17 cellular contexts compared by ENCODE assay signal in the genomic region with DNA sequence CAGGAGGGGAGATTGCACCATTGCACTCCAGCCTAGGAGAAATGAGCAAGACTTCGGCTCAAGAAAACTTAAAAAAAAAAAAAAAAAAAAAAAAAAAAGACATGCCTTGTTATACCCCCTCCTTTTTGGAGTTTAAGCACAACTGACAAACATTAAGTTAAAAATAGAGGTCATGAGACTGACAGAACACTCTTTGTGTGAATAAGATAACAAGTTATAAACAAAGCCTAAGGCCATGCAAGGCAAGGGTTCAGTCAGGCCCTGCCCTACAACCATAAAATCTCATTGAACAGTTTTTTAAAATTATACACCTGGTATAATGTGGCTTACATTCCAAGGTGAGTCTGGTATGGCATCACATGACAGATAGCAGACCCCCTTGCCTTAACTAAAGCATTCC. TPM values are rescaled to one million over a fixed set of nuclear protein-coding genes. Genes with fewer than 3 reads are reported as not detected.
A peak's percentile ranks its signal among the peaks of the same experiment; 100 is the strongest.
DNase-seq lines count a peak whose midpoint lies in the region; ATAC-seq, FAIRE-seq and TF ChIP-seq lines count a peak whose summit lies in the region.
"Had no signal": no experiment of that assay in that cellular context is flagged by ENCODE, and none has a peak within 500 bp of the region (broad histone marks: within the 10 kb centered on the region; RNA-seq: fewer than 3 reads in every experiment).

No MANE protein-coding gene starts in this region.

- H3K36me3 ChIP-seq in mammary epithelial cell (ENCODE audit: insufficient read depth, low read length) (no peaks in the 10 kb centered on the region), H1 (ENCODE audit: control insufficient read depth in 2 of 4, insufficient read depth in 4 of 4, low read length in 3 of 4) (no peaks in the 10 kb centered on the region), ascending aorta (no peaks in the 10 kb centered on the region)

- no peak overlapping the region for H3K27ac Mint-ChIP-seq in MCF 10A (ENCODE audit: low read depth, unreplicated experiment)
- H3K27ac Mint-ChIP-seq: CD14-positive monocyte; CD8-positive, alpha-beta T cell had no signal

- H2AK5ac ChIP-seq in H1 (ENCODE audit: low read depth, low read length): no peak overlapping the region

- no peak overlapping the region for H3K4me3 Mint-ChIP-seq in MCF 10A (ENCODE audit: unreplicated experiment)
- H3K4me3 Mint-ChIP-seq: CD14-positive monocyte; CD8-positive, alpha-beta T cell had no signal

- H4K20me1 ChIP-seq in mammary epithelial cell (ENCODE audit: insufficient read depth, low read length) (no peaks in the 10 kb centered on the region), H1 (replicated peaks in 1 of 2; ENCODE audit: control insufficient read depth in 1 of 2, insufficient read depth in 2 of 2, low read length in 2 of 2) (no peaks in the 10 kb centered on the region)

- TF ChIP-seq CTCF in mammary epithelial cell (conservative IDR thresholded peaks at IDR 0.05 in 1 of 2, IDR thresholded peaks at IDR 0.05 in 1 of 2; ENCODE audit: extremely low read depth in 1 of 2, insufficient read depth in 1 of 2, low read depth in 1 of 2, low read length in 2 of 2) (no peak), MCF 10A (IDR thresholded peaks at IDR 0.05; ENCODE audit: unreplicated experiment) (no peak), H1 (IDR thresholded peaks at IDR 0.05; ENCODE audit: control extremely low read depth in 1 of 3, insufficient read depth in 1 of 3, low read depth in 1 of 3, low read length in 3 of 3) (no peak), ascending aorta (IDR thresholded peaks at IDR 0.05) (no peak)

- peaks cover 8% of the 10 kb centered on the region for H3K9me3 Mint-ChIP-seq in MCF 10A (ENCODE audit: unreplicated experiment)
- H3K9me3 Mint-ChIP-seq: CD8-positive, alpha-beta T cell had no signal

- H3K36me3 Mint-ChIP-seq in MCF 10A (ENCODE audit: insufficient read depth, unreplicated experiment): no peaks in the 10 kb centered on the region
- H3K36me3 Mint-ChIP-seq: CD14-positive monocyte; CD8-positive, alpha-beta T cell had no signal

- H3K9me3 ChIP-seq in mammary epithelial cell (replicated peaks; ENCODE audit: insufficient read depth, low read length): no peaks in the 10 kb centered on the region
- H3K9me3 ChIP-seq in H1 (ENCODE audit: insufficient read depth in 2 of 2, low read depth in 1 of 2, low read length in 1 of 2): no peaks in the 10 kb centered on the region
- no peaks in the 10 kb centered on the region for H3K9me3 ChIP-seq in ascending aorta
- H3K9me3 ChIP-seq: Caco-2 had no signal

- H3K9ac ChIP-seq in mammary epithelial cell (ENCODE audit: insufficient read depth, low read length): no peak overlapping the region
- no peak overlapping the region for H3K9ac ChIP-seq in H1 (replicated peaks in 1 of 4; ENCODE audit: extremely low read depth in 1 of 4, low read depth in 3 of 4, low read length in 3 of 4)

- dilution Hi-C loops in mammary epithelial cell (cut with HindIII; ENCODE audit: low sequenced_read_pairs): no loop called here

- BruUV-seq in mammary epithelial cell (replicated peaks; lab: Mats Ljungman, UMichigan) (no TSS peak), MCF 10A (replicated peaks; lab: Mats Ljungman, UMichigan) (no TSS peak)

- TF ChIP-seq POLR2A in H1 (IDR thresholded peaks at IDR 0.05; ENCODE audit: control extremely low read depth in 1 of 2, low read depth in 2 of 2, low read length in 2 of 2): no peak

- H3K4me2 ChIP-seq in mammary epithelial cell (ENCODE audit: insufficient read depth, low read depth, low read length) (no peak overlapping the region), H1 (ENCODE audit: insufficient read depth in 1 of 2, low read depth in 2 of 2, low read length in 2 of 2) (no peak overlapping the region)

- H3K4me1 ChIP-seq in mammary epithelial cell (ENCODE audit: insufficient read depth, low read length): no peaks in the 10 kb centered on the region
- no peaks in the 10 kb centered on the region for H3K4me1 ChIP-seq in H1 (replicated peaks in 1 of 4; ENCODE audit: control insufficient read depth in 3 of 4, insufficient read depth in 4 of 4, low read length in 3 of 4)
- no peaks in the 10 kb centered on the region for H3K4me1 ChIP-seq in ascending aorta
- H3K4me1 ChIP-seq: Caco-2 had no signal

- no peak overlapping the region for H3K27ac ChIP-seq in mammary epithelial cell (ENCODE audit: insufficient read depth, low read depth, low read length)
- no peak overlapping the region for H3K27ac ChIP-seq in H1 (ENCODE audit: low read depth, low read length)
- no peak overlapping the region for H3K27ac ChIP-seq in ascending aorta
- H3K27ac ChIP-seq: 22Rv1, HL-60 had no signal

- in situ Hi-C loops in mammary epithelial cell (cut with MboI; ENCODE audit: low sequenced_read_pairs in 2 of 2): no loop called here

- DNase-seq in mammary epithelial cell (no peak), MCF 10A (ENCODE audit: unreplicated experiment) (no peak), H1 (ENCODE audit: low read depth in 1 of 2, low spot score in 2 of 2) (no peak), left colon (no peak), ascending aorta (ENCODE audit: low spot score in 2 of 2) (no peak), DMS53 (lab: John Stamatoyannopoulos, UW) (no peak), NCI-H524 treated with DMSO at 0.1 percent for 48 hours (lab: John Stamatoyannopoulos, UW) (no peak)
- DNase-seq: Caco-2; CD8-positive, alpha-beta T cell; GOT3 had no signal

- WGBS in mammary epithelial cell (ENCODE audit: low coverage, missing lambda C conversion rate): no CpG with 5 or more reads among the region's 1 CpG
- WGBS in H1 (ENCODE audit: extremely low coverage in 1 of 2, insufficient coverage in 1 of 2, insufficient read length in 1 of 2, insufficient replicate concordance in 2 of 2, low coverage in 1 of 2, low lambda C conversion rate in 2 of 2, missing lambda C conversion rate in 1 of 2), 2 experiments: no CpG with 5 or more reads among the region's 1 CpG

- H3K27me3 ChIP-seq in mammary epithelial cell (ENCODE audit: insufficient read depth, low read length) (no peaks in the 10 kb centered on the region), H1 (replicated peaks in 1 of 4; ENCODE audit: control insufficient read depth in 3 of 4, extremely low read depth in 1 of 4, insufficient read depth in 3 of 4, low read length in 3 of 4) (no peaks in the 10 kb centered on the region), ascending aorta (no peaks in the 10 kb centered on the region)

- no peak overlapping the region for H3K14ac ChIP-seq in H1 (ENCODE audit: insufficient read length)

- H2BK15ac ChIP-seq in H1 (ENCODE audit: low read length): no peak overlapping the region

- H2BK20ac ChIP-seq in H1 (ENCODE audit: low read length): no peak overlapping the region

- no peaks in the 10 kb centered on the region for H3K27me3 Mint-ChIP-seq in MCF 10A (ENCODE audit: insufficient read depth, unreplicated experiment)

- POLR2A ChIA-PET in MCF 10A (lab: Yijun Ruan, JAX) (interaction anchor here (0.6 kb wide), 1 partner anchor 19 kb away, joined by 3 read pairs; no protein-coding TSS in a partner anchor), H1 (lab: Charles Lee; ENCODE audit: partially characterized antibody) (interaction anchor here (1.6 kb wide), 1 partner anchor 85 kb away, joined by 3 read pairs; no protein-coding TSS in a partner anchor)

- H3K79me2 ChIP-seq in mammary epithelial cell (ENCODE audit: insufficient read depth, low read length) (no peaks in the 10 kb centered on the region), H1 (ENCODE audit: control insufficient read depth in 1 of 2, insufficient read depth in 2 of 2, low read length in 2 of 2) (no peaks in the 10 kb centered on the region)

- no peak for TF ChIP-seq EP300 in H1 (IDR thresholded peaks at IDR 0.05; ENCODE audit: borderline replicate concordance in 1 of 2, low read depth in 2 of 2, low read length in 2 of 2)

- CTCF ChIA-PET in mammary epithelial cell (lab: Charles Lee; ENCODE audit: low non-redundant PET) (no interaction called here), MCF 10A (lab: Yijun Ruan, JAX) (interaction anchor here (0.6 to 2.6 kb wide), 2 partner anchors 10 to 32 kb away, joined by 6 to 12 read pairs; no protein-coding TSS in a partner anchor), H1 (lab: Charles Lee; ENCODE audit: partially characterized antibody) (interaction anchor here (0.9 to 1.5 kb wide), 2 partner anchors 9 to 32 kb away, joined by 3 to 4 read pairs; no protein-coding TSS in a partner anchor)

- H2BK12ac ChIP-seq in H1 (ENCODE audit: low read depth, low read length): peak overlapping the region; percentile 31; the same call in 1 of the 2 replicates

- no peaks in the 10 kb centered on the region for H3K79me1 ChIP-seq in H1 (ENCODE audit: low read depth, low read length)

- no peak overlapping the region for H2BK5ac ChIP-seq in H1 (ENCODE audit: low read depth, low read length)

- no peak overlapping the region for H4K91ac ChIP-seq in H1 (replicated peaks; ENCODE audit: insufficient read length, low read length)

- H2BK120ac ChIP-seq in H1 (replicated peaks; ENCODE audit: low read depth, low read length): no peak overlapping the region

- no peak for TF ChIP-seq RAD21 in H1 (IDR thresholded peaks at IDR 0.05 in 1 of 2, conservative IDR thresholded peaks at IDR 0.05 in 1 of 2; ENCODE audit: low read depth in 2 of 2, low read length in 2 of 2)

- H3K18ac ChIP-seq in H1 (ENCODE audit: extremely low read depth, low read length): 0 out of 2 replicates have a peak overlapping the region, but pooled peaks have one; percentile 21

- H3K23me2 ChIP-seq in H1 (ENCODE audit: low read depth, low read length): no peaks in the 10 kb centered on the region

- no peak overlapping the region for H4K5ac ChIP-seq in H1 (ENCODE audit: insufficient read length, low read depth, low read length)

- no peak for FAIRE-seq in H1 (lab: Jason Lieb, UNC)

- intact Hi-C loops in mammary epithelial cell (cut with micrococcal nuclease) (no loop called here), MCF 10A (cut with micrococcal nuclease) (no loop called here), left colon (cut with DNase I, micrococcal nuclease) (no loop called here), ascending aorta (cut with DNase I) (no loop called here)

- no peak overlapping the region for H3K56ac ChIP-seq in H1 (replicated peaks; ENCODE audit: insufficient read length, low read depth, low read length)

- H3K4me3 ChIP-seq in mammary epithelial cell (replicated peaks in 1 of 3; ENCODE audit: insufficient read depth in 1 of 3, low read depth in 2 of 3, low read length in 3 of 3): no peak overlapping the region
- H3K4me3 ChIP-seq in H1 (ENCODE audit: extremely low read depth in 1 of 4, insufficient read depth in 2 of 4, low read depth in 3 of 4, low read length in 4 of 4): no peak overlapping the region
- no peak overlapping the region for H3K4me3 ChIP-seq in ascending aorta

- H3K4ac ChIP-seq in H1 (replicated peaks; ENCODE audit: insufficient read length, low read depth, low read length): no peak overlapping the region

- H4K8ac ChIP-seq in H1 (ENCODE audit: extremely low read depth, insufficient read depth, low read length): no peak overlapping the region

- H3K23ac ChIP-seq in H1 (ENCODE audit: insufficient read length): no peak overlapping the region

- H2AFZ ChIP-seq in mammary epithelial cell (ENCODE audit: low read depth, low read length) (peak overlapping the region; percentile 44), H1 (ENCODE audit: low read length) (no peak overlapping the region)

- peak; percentile 86 for ATAC-seq in left colon
- no peak for ATAC-seq in GM21447 (IDR thresholded peaks at IDR 0.05; ENCODE audit: unreplicated experiment)
- ATAC-seq: CD8-positive, alpha-beta T cell; HCT116 had no signal

- H3K4me1 Mint-ChIP-seq in MCF 10A (ENCODE audit: insufficient read depth, unreplicated experiment): peaks cover 18% of the 10 kb centered on the region
- H3K4me1 Mint-ChIP-seq: CD14-positive monocyte had no signal

RNA-seq across cellular contexts. Expression of gene TSPAN19, which starts 39.3 kb away (rescaled TPM):
- under 1 TPM; 0.67 to 0.68 TPM for total RNA-seq in mammary epithelial cell
- polyA plus RNA-seq in mammary epithelial cell: 0.09 TPM
- polyA minus RNA-seq in mammary epithelial cell: not detected
- total RNA-seq in MCF 10A (2022): 0.63 and 1.1 TPM in 2 replicates
- not detected in 2 replicates for total RNA-seq in H1 (2021; fragmentation: NEBNext Ultra II Directional; extraction: Animal tissue kit (Norgen Biotek cat#: 25700))
- 0.05 and 0.09 TPM in 2 replicates for polyA plus RNA-seq in H1 (2011; rRNA removed)
- 0.09 TPM for polyA plus RNA-seq in H1 (2011; cell fraction: cytosol; rRNA removed)
- polyA plus RNA-seq in H1 (2011; cell fraction: nucleus; rRNA removed): 0.13 TPM
- 0.07 to 0.18 TPM (median 0.17 TPM) in 3 of 4 replicates, not detected in the other for polyA plus RNA-seq in H1 (2012, experiment 1 of 2)
- not detected for polyA plus RNA-seq in H1 (2012, experiment 2 of 2)
- 0.14 TPM for polyA plus RNA-seq in H1 (2013, experiment 1 of 2)
- polyA plus RNA-seq in H1 (2013, experiment 2 of 2): 0.15 TPM
- 0.03 and 0.10 TPM in 2 replicates for polyA minus RNA-seq in H1 (2011; rRNA and poly(A)+ RNA removed)
- polyA minus RNA-seq in H1 (2011; cell fraction: cytosol; rRNA and poly(A)+ RNA removed): not detected
- not detected for polyA minus RNA-seq in H1 (2011; cell fraction: nucleus; rRNA and poly(A)+ RNA removed)
- not detected for total RNA-seq in left colon
- total RNA-seq in ascending aorta: not detected
- total RNA-seq: A673; Caco-2; CD8-positive, alpha-beta T cell had no signal
- polyA plus RNA-seq: BJ, CD14-positive monocyte had no signal

RNA-seq across cellular contexts. Expression of gene LRRIQ1, which starts 39.4 kb away (rescaled TPM):
- 1 to 10 TPM in 1 of 2 donors, under 1 TPM in 1; 0.99 to 2.2 TPM for total RNA-seq in mammary epithelial cell
- polyA plus RNA-seq in mammary epithelial cell: 0.29 TPM
- polyA minus RNA-seq in mammary epithelial cell: not detected
- total RNA-seq in MCF 10A (2022): 0.70 and 1.5 TPM in 2 replicates
- total RNA-seq in H1 (2021; fragmentation: NEBNext Ultra II Directional; extraction: Animal tissue kit (Norgen Biotek cat#: 25700)): 0.76 and 1.2 TPM in 2 replicates
- 0.13 and 0.24 TPM in 2 replicates for polyA plus RNA-seq in H1 (2011; rRNA removed)
- polyA plus RNA-seq in H1 (2011; cell fraction: cytosol; rRNA removed): 0.54 TPM
- 0.23 TPM for polyA plus RNA-seq in H1 (2011; cell fraction: nucleus; rRNA removed)
- polyA plus RNA-seq in H1 (2012, experiment 1 of 2): 0.20 to 1.1 TPM (median 0.29 TPM) in 4 replicates
- 0.49 TPM for polyA plus RNA-seq in H1 (2012, experiment 2 of 2)
- polyA plus RNA-seq in H1 (2013, experiment 1 of 2): 2.1 TPM
- 2.3 TPM for polyA plus RNA-seq in H1 (2013, experiment 2 of 2)
- 0.37 and 0.44 TPM in 2 replicates for polyA minus RNA-seq in H1 (2011; rRNA and poly(A)+ RNA removed)
- not detected for polyA minus RNA-seq in H1 (2011; cell fraction: cytosol; rRNA and poly(A)+ RNA removed)
- polyA minus RNA-seq in H1 (2011; cell fraction: nucleus; rRNA and poly(A)+ RNA removed): 1.2 TPM
- total RNA-seq in left colon: not detected
- total RNA-seq in ascending aorta: not detected
- total RNA-seq: Caco-2; CD8-positive, alpha-beta T cell had no signal
- polyA plus RNA-seq: BJ, CD14-positive monocyte had no signal
